In genomic region chr6:14953806-14954205, GRCh38 we compare ENCODE assay signal across 33 cellular contexts.
DNase-seq lines count a peak whose midpoint lies in the region; FAIRE-seq and TF ChIP-seq lines count a peak whose summit lies in the region.
"Had no signal": no experiment of that assay in that cellular context is flagged by ENCODE, and none has a peak within 500 bp of the region (broad histone marks: within the 10 kb centered on the region; RNA-seq: fewer than 3 reads in every experiment).

No MANE protein-coding gene starts in this region.

- peak; percentile 11 for DNase-seq in BE2C
- peak; percentile 21 for DNase-seq in GM12865 (ENCODE audit: low read depth)
- DNase-seq in NCI-H524 treated with DMSO at 0.1 percent for 48 hours (lab: John Stamatoyannopoulos, UW): peak; percentile 97
- DNase-seq in H1 (ENCODE audit: low read depth in 1 of 2, low spot score in 2 of 2): no peak
- DNase-seq in NK-92 (lab: John Stamatoyannopoulos, UW; ENCODE audit: unreplicated experiment): no peak
- no peak for DNase-seq in dorsolateral prefrontal cortex
- no peak for DNase-seq in mesothelial cell of epicardium (ENCODE audit: low spot score in 2 of 2, unreplicated experiment in 2 of 2)
- DNase-seq in MCF 10A (ENCODE audit: unreplicated experiment): no peak
- DNase-seq: activated CD4-positive, alpha-beta T cell treated with anti-CD3 and anti-CD28 coated beads, Interleukin-2, amount 10 ng/mL, durations not matched to agents 24 days and 14 days; activated CD8-positive, alpha-beta memory T cell treated with anti-CD3 and anti-CD28 coated beads for 24 hours; activated effector memory CD4-positive, alpha-beta T cell treated with Interleukin-2 at 50 U/mL for 16 hours; activated T-cell treated with anti-CD3 and anti-CD28 coated beads, Interleukin-2, amount 50 U/mL, for 1 hour; CD8-positive, alpha-beta T cell; effector CD4-positive, alpha-beta T cell; immature natural killer cell; left cardiac atrium; mucosa of descending colon; NCI-H1417; NCI-H2081 treated with DMSO at 0.1 percent for 48 hours; NCI-H510A; nephron progenitor cell; ovary; Peyer's patch; SHP77; stimulated activated naive CD4-positive, alpha-beta T cell; SW 1271; T-helper 9 cell; upper lobe of right lung had no signal

- no peak overlapping the region for H2BK120ac ChIP-seq in H1 (replicated peaks; ENCODE audit: low read depth, low read length)

- H3K14ac ChIP-seq in H1 (ENCODE audit: insufficient read length): no peak overlapping the region

- TF ChIP-seq RAD21 in H1 (IDR thresholded peaks at IDR 0.05 in 1 of 2, conservative IDR thresholded peaks at IDR 0.05 in 1 of 2; ENCODE audit: low read depth in 2 of 2, low read length in 2 of 2): no peak

- H3K27me3 Mint-ChIP-seq in mesothelial cell of epicardium (ENCODE audit: low read depth): no peaks in the 10 kb centered on the region
- no peaks in the 10 kb centered on the region for H3K27me3 Mint-ChIP-seq in MCF 10A (ENCODE audit: insufficient read depth, unreplicated experiment)
- H3K27me3 Mint-ChIP-seq: activated CD4-positive, alpha-beta T cell treated with anti-CD3 and anti-CD28 coated beads, Interleukin-2, amount 10 ng/mL, durations not matched to agents 24 days and 14 days; activated naive CD8-positive, alpha-beta T cell had no signal

- no peak for FAIRE-seq in H1 (lab: Jason Lieb, UNC)
- FAIRE-seq: A549, bronchial epithelial cell had no signal

- BruUV-seq in MCF 10A (replicated peaks; lab: Mats Ljungman, UMichigan): no TSS peak

- no peak for TF ChIP-seq CTCF in BE2C (IDR thresholded peaks at IDR 0.05; ENCODE audit: low read depth, low read length)
- TF ChIP-seq CTCF in GM12865 (IDR thresholded peaks at IDR 0.05; ENCODE audit: insufficient read depth, low read depth, low read length, missing control alignments): no peak
- no peak for TF ChIP-seq CTCF in H1 (IDR thresholded peaks at IDR 0.05; ENCODE audit: control extremely low read depth in 1 of 3, insufficient read depth in 1 of 3, low read depth in 1 of 3, low read length in 3 of 3)
- no peak for TF ChIP-seq CTCF in dorsolateral prefrontal cortex (IDR thresholded peaks at IDR 0.05 in 54 of 56, conservative IDR thresholded peaks at IDR 0.05 in 2 of 56; ENCODE audit: low read depth in 1 of 56, partially characterized antibody in 56 of 56)
- TF ChIP-seq CTCF in mesothelial cell of epicardium (IDR thresholded peaks at IDR 0.05; ENCODE audit: unreplicated experiment): no peak
- TF ChIP-seq CTCF in MCF 10A (IDR thresholded peaks at IDR 0.05; ENCODE audit: unreplicated experiment): no peak

- peak overlapping the region; percentile 16; the same call in 1 of the 2 replicates for H2AK5ac ChIP-seq in H1 (ENCODE audit: low read depth, low read length)

- H3K27ac ChIP-seq in H1 (ENCODE audit: low read depth, low read length): no peak overlapping the region
- no peak overlapping the region for H3K27ac ChIP-seq in dorsolateral prefrontal cortex
- H3K27ac ChIP-seq: A549, KMS-11, ovary, Peyer's patch, upper lobe of right lung had no signal

- H3K9me3 Mint-ChIP-seq in mesothelial cell of epicardium (peaks cover 4% of the 10 kb centered on the region), MCF 10A (ENCODE audit: unreplicated experiment) (peaks cover 8% of the 10 kb centered on the region)

- no peak overlapping the region for H3K9ac ChIP-seq in H1 (replicated peaks in 1 of 4; ENCODE audit: extremely low read depth in 1 of 4, low read depth in 3 of 4, low read length in 3 of 4)
- H3K9ac ChIP-seq: KMS-11 had no signal

- intact Hi-C loops in dorsolateral prefrontal cortex (cut with DNase I) (no loop called here), MCF 10A (cut with micrococcal nuclease) (no loop called here)

- H2BK15ac ChIP-seq in H1 (ENCODE audit: low read length): 0 out of 2 replicates have a peak overlapping the region, but pooled peaks have one; percentile 88

- no peak overlapping the region for H3K27ac Mint-ChIP-seq in mesothelial cell of epicardium
- H3K27ac Mint-ChIP-seq in MCF 10A (ENCODE audit: low read depth, unreplicated experiment): no peak overlapping the region
- H3K27ac Mint-ChIP-seq: activated CD4-positive, alpha-beta T cell treated with anti-CD3 and anti-CD28 coated beads, Interleukin-2, amount 10 ng/mL, durations not matched to agents 24 days and 14 days; activated naive CD8-positive, alpha-beta T cell; CD8-positive, alpha-beta T cell; immature natural killer cell; nephron progenitor cell had no signal

- H3K36me3 Mint-ChIP-seq in mesothelial cell of epicardium (peaks cover 3% of the 10 kb centered on the region), MCF 10A (ENCODE audit: insufficient read depth, unreplicated experiment) (no peaks in the 10 kb centered on the region)
- H3K36me3 Mint-ChIP-seq: CD8-positive, alpha-beta T cell; immature natural killer cell had no signal

- CTCF ChIA-PET in H1 (lab: Charles Lee; ENCODE audit: partially characterized antibody): interaction anchor here (1.2 kb wide), 1 partner anchor 34 kb away, joined by 3 read pairs; no protein-coding TSS in a partner anchor
- CTCF ChIA-PET in MCF 10A (lab: Yijun Ruan, JAX): no interaction called here

- POLR2A ChIA-PET in H1 (lab: Charles Lee; ENCODE audit: partially characterized antibody) (no interaction called here), MCF 10A (lab: Yijun Ruan, JAX) (no interaction called here)

- no peak overlapping the region for H4K8ac ChIP-seq in H1 (ENCODE audit: extremely low read depth, insufficient read depth, low read length)

- no peak overlapping the region for H2AFZ ChIP-seq in H1 (ENCODE audit: low read length)

- H3K23me2 ChIP-seq in H1 (ENCODE audit: low read depth, low read length): no peaks in the 10 kb centered on the region

- H2BK12ac ChIP-seq in H1 (ENCODE audit: low read depth, low read length): 0 out of 2 replicates have a peak overlapping the region, but pooled peaks have one; percentile 55

- no peak overlapping the region for H3K4me3 Mint-ChIP-seq in mesothelial cell of epicardium
- no peak overlapping the region for H3K4me3 Mint-ChIP-seq in MCF 10A (ENCODE audit: unreplicated experiment)
- H3K4me3 Mint-ChIP-seq: activated CD4-positive, alpha-beta T cell treated with anti-CD3 and anti-CD28 coated beads, Interleukin-2, amount 10 ng/mL, durations not matched to agents 24 days and 14 days; activated naive CD8-positive, alpha-beta T cell; CD8-positive, alpha-beta T cell; immature natural killer cell; nephron progenitor cell had no signal

- H3K27me3 ChIP-seq in BE2C (no peaks in the 10 kb centered on the region), H1 (replicated peaks in 1 of 4; ENCODE audit: control insufficient read depth in 3 of 4, extremely low read depth in 1 of 4, insufficient read depth in 3 of 4, low read length in 3 of 4) (no peaks in the 10 kb centered on the region), dorsolateral prefrontal cortex (no peaks in the 10 kb centered on the region)
- H3K27me3 ChIP-seq: ovary, Peyer's patch, upper lobe of right lung had no signal

- H3K79me2 ChIP-seq in H1 (ENCODE audit: control insufficient read depth in 1 of 2, insufficient read depth in 2 of 2, low read length in 2 of 2): no peaks in the 10 kb centered on the region; a peak in 1 of 4 replicates

- H4K20me1 ChIP-seq in H1 (replicated peaks in 1 of 2; ENCODE audit: control insufficient read depth in 1 of 2, insufficient read depth in 2 of 2, low read length in 2 of 2): peaks cover 0 to 2% of the 10 kb centered on the region in 2 experiments

- TF ChIP-seq EP300 in H1 (IDR thresholded peaks at IDR 0.05; ENCODE audit: borderline replicate concordance in 1 of 2, low read depth in 2 of 2, low read length in 2 of 2): no peak

- H3K4me1 Mint-ChIP-seq in mesothelial cell of epicardium (peaks cover 7% of the 10 kb centered on the region), MCF 10A (ENCODE audit: insufficient read depth, unreplicated experiment) (no peaks in the 10 kb centered on the region)
- H3K4me1 Mint-ChIP-seq: activated CD4-positive, alpha-beta T cell treated with anti-CD3 and anti-CD28 coated beads, Interleukin-2, amount 10 ng/mL, durations not matched to agents 24 days and 14 days; immature natural killer cell had no signal

- H3K18ac ChIP-seq in H1 (ENCODE audit: extremely low read depth, low read length): no peak overlapping the region

- no peak overlapping the region for H3K56ac ChIP-seq in H1 (replicated peaks; ENCODE audit: insufficient read length, low read depth, low read length)

- 86% methylated on average over 6 of the region's 6 CpGs; no CpG with 5 or more reads in 1 of the 2 experiments for WGBS in H1 (ENCODE audit: extremely low coverage in 1 of 2, insufficient coverage in 1 of 2, insufficient read length in 1 of 2, insufficient replicate concordance in 2 of 2, low coverage in 1 of 2, low lambda C conversion rate in 2 of 2, missing lambda C conversion rate in 1 of 2), 2 experiments

- no peak overlapping the region for H4K5ac ChIP-seq in H1 (ENCODE audit: insufficient read length, low read depth, low read length)

- peak overlapping the region; percentile 32 for H3K4ac ChIP-seq in H1 (replicated peaks; ENCODE audit: insufficient read length, low read depth, low read length)

- no peak overlapping the region; the same call in 1 of the 2 replicates for H2BK5ac ChIP-seq in H1 (ENCODE audit: low read depth, low read length)

- H3K4me3 ChIP-seq in BE2C (ENCODE audit: low read depth, low read length): no peak overlapping the region
- no peak overlapping the region for H3K4me3 ChIP-seq in GM12865 (ENCODE audit: low read depth, low read length)
- H3K4me3 ChIP-seq in H1 (ENCODE audit: extremely low read depth in 1 of 4, insufficient read depth in 2 of 4, low read depth in 3 of 4, low read length in 4 of 4): no peak overlapping the region
- no peak overlapping the region for H3K4me3 ChIP-seq in dorsolateral prefrontal cortex
- H3K4me3 ChIP-seq: A549, lung, mucosa of descending colon, ovary, Peyer's patch, upper lobe of right lung had no signal

- no peak overlapping the region for H3K23ac ChIP-seq in H1 (ENCODE audit: insufficient read length)

- H3K79me1 ChIP-seq in H1 (ENCODE audit: low read depth, low read length): no peaks in the 10 kb centered on the region

- H3K36me3 ChIP-seq in BE2C (no peaks in the 10 kb centered on the region), H1 (ENCODE audit: control insufficient read depth in 2 of 4, insufficient read depth in 4 of 4, low read length in 3 of 4) (no peaks in the 10 kb centered on the region; a peak in 1 of 8 replicates)
- H3K36me3 ChIP-seq: ovary, Peyer's patch, upper lobe of right lung had no signal

- H3K4me1 ChIP-seq in BE2C (no peaks in the 10 kb centered on the region), H1 (replicated peaks in 1 of 4; ENCODE audit: control insufficient read depth in 3 of 4, insufficient read depth in 4 of 4, low read length in 3 of 4) (no peaks in the 10 kb centered on the region)
- H3K4me1 ChIP-seq: A549, Peyer's patch, upper lobe of right lung had no signal

- TF ChIP-seq POLR2A in H1 (IDR thresholded peaks at IDR 0.05; ENCODE audit: control extremely low read depth in 1 of 2, low read depth in 2 of 2, low read length in 2 of 2): no peak

- no peak overlapping the region for H3K4me2 ChIP-seq in H1 (ENCODE audit: insufficient read depth in 1 of 2, low read depth in 2 of 2, low read length in 2 of 2)
- H3K4me2 ChIP-seq: A549, KMS-11 had no signal

- H3K9me3 ChIP-seq in BE2C (no peaks in the 10 kb centered on the region), H1 (ENCODE audit: insufficient read depth in 2 of 2, low read depth in 1 of 2, low read length in 1 of 2) (no peaks in the 10 kb centered on the region)
- H3K9me3 ChIP-seq: ovary, Peyer's patch, upper lobe of right lung had no signal

- no peak overlapping the region for H2BK20ac ChIP-seq in H1 (ENCODE audit: low read length)

- H4K91ac ChIP-seq in H1 (replicated peaks; ENCODE audit: insufficient read length, low read length): no peak overlapping the region

Comparison
In these comparisons a context has a peak if more than half of its experiments do, and no peak if none do; other contexts are left out.
1. DNase-seq: peak in BE2C (single experiment), GM12865 (single experiment) and NCI-H524 treated with DMSO at 0.1 percent for 48 hours (single experiment); none in H1 (0 of 2), NK-92 (single experiment), dorsolateral prefrontal cortex (0 of 10), mesothelial cell of epicardium (0 of 2) and MCF 10A (single experiment).